Comparison of ENCODE assay signal across 1 cellular context in genomic region chr12:54358945-54359761, GRCh38.
TF ChIP-seq lines count a peak whose summit lies in the region.

No MANE protein-coding gene starts in this region.

TF ChIP-seq in HepG2, 621 proteins besides CTCF, POLR2A, EP300 and RAD21 (continued from another document and continues in another):
- TF ChIP-seq KDM2A (CRISPR knock-in tag; IDR thresholded peaks at IDR 0.05; ENCODE audit: borderline replicate concordance, low read depth) (peak; percentile 11; the same call in 1 of the 2 replicates), ZNF792 (CRISPR knock-in tag; IDR thresholded peaks at IDR 0.05) (0 out of 2 replicates have a peak, but pooled peaks have one; percentile 27), CHD2 (IDR thresholded peaks at IDR 0.05; ENCODE audit: low read depth, low read length) (0 out of 2 replicates have a peak, but pooled peaks have one; percentile 21), ZNF629 (CRISPR knock-in tag; conservative IDR thresholded peaks at IDR 0.05) (0 out of 2 replicates have a peak, but pooled peaks have one; percentile 17), ZBTB25 (CRISPR knock-in tag; IDR thresholded peaks at IDR 0.05) (no peak), SKIL (CRISPR knock-in tag; IDR thresholded peaks at IDR 0.05; ENCODE audit: borderline replicate concordance) (0 out of 2 replicates have a peak, but pooled peaks have one; percentile 5), CREB1 (IDR thresholded peaks at IDR 0.05) (peak; percentile 85), CREB1 (CRISPR knock-in tag; IDR thresholded peaks at IDR 0.05) (peak; percentile 87), AGO1 (IDR thresholded peaks at IDR 0.05; ENCODE audit: low read depth, low read length, poor library complexity, severe bottlenecking) (no peak), SP4 (CRISPR knock-in tag; IDR thresholded peaks at IDR 0.05) (no peak), MEIS1 (CRISPR knock-in tag; IDR thresholded peaks at IDR 0.05; ENCODE audit: borderline replicate concordance) (peak; percentile 85), ZNF501 (CRISPR knock-in tag; IDR thresholded peaks at IDR 0.05) (peak; percentile 51), RBM39 (IDR thresholded peaks at IDR 0.05; ENCODE audit: low read depth, low read length, poor library complexity, severe bottlenecking) (no peak), DMAP1 (CRISPR knock-in tag; IDR thresholded peaks at IDR 0.05) (peak; percentile 37; the same call in 1 of the 2 replicates), MTA1 (CRISPR knock-in tag; IDR thresholded peaks at IDR 0.05; ENCODE audit: borderline replicate concordance) (no peak), MED13 (CRISPR knock-in tag; IDR thresholded peaks at IDR 0.05) (no peak), ZNF256 (CRISPR knock-in tag; conservative IDR thresholded peaks at IDR 0.05) (no peak), PHF8 (CRISPR knock-in tag; IDR thresholded peaks at IDR 0.05) (peak; percentile 36; the same call in 1 of the 2 replicates), ZNF879 (CRISPR knock-in tag; IDR thresholded peaks at IDR 0.05) (no peak), RFXAP (CRISPR knock-in tag; IDR thresholded peaks at IDR 0.05; ENCODE audit: borderline replicate concordance) (peak; percentile 98)
- TF ChIP-seq, protein P1, sequence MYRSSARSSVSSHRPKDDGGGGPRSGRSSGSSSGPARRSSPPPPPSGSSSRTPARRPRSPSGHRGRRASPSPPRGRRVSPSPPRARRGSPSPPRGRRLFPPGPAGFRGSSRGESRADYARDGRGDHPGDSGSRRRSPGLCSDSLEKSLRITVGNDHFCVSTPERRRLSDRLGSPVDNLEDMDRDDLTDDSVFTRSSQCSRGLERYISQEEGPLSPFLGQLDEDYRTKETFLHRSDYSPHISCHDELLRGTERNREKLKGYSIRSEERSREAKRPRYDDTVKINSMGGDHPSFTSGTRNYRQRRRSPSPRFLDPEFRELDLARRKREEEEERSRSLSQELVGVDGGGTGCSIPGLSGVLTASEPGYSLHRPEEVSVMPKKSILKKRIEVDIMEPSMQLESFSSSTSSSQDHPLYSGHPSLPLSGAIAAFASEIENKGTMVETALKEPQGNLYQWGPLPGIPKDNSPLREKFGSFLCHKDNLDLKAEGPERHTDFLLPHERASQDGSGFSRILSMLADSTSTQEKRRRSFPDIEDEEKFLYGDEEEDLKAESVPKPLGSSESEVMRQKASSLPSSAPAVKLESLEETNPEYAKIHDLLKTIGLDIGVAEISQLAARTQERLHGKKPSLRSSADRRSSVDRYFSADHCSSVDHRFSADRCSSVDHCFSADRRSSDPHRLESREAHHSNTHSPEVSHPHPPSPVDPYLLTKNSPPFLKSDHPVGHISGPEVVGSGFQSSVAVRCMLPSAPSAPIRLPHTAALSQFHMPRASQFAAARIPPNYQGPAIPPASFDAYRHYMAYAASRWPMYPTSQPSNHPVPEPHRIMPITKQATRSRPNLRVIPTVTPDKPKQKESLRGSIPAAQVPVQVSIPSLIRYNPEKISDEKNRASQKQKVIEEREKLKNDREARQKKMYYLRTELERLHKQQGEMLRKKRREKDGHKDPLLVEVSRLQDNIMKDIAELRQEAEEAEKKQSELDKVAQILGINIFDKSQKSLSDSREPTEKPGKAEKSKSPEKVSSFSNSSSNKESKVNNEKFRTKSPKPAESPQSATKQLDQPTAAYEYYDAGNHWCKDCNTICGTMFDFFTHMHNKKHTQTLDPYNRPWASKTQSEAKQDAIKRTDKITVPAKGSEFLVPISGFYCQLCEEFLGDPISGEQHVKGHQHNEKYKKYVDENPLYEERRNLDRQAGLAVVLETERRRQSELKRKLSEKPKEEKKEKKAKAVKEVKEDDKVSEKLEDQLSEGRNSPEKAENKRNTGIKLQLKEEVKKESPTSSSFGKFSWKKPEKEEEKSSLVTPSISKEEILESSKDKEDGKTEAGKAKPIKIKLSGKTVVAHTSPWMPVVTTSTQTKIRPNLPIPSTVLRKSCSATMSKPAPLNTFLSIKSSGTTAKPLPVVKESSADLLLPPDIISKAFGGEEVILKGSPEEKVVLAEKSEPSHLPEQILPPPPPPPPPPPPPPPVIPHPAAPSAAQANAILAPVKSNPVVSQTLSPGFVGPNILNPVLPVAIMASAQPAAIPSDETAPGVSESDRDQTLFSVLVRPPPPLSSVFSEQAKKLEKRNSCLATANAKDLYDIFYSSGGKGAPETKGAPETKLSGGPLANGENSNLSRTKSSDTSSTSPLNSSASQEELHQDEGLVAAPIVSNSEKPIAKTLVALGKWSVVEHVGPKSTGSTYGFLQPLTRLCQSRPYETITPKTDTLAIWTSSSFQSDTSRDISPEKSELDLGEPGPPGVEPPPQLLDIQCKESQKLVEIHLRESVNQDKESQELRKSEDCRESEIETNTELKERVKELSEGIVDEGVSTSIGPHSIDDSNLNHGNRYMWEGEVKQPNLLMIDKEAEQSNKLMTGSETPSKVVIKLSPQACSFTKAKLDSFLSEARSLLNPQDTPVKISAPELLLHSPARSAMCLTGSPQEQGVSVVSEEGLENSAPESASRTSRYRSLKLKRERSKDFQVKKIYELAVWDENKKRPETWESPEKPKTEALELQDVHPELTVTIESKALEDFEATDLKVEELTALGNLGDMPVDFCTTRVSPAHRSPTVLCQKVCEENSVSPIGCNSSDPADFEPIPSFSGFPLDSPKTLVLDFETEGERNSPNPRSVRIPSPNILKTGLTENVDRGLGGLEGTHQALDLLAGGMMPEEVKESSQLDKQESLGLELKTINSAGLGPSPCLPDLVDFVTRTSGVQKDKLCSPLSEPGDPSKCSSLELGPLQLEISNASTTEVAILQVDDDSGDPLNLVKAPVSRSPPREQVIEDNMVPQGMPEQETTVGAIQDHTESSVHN (CRISPR knock-in tag; IDR thresholded peaks at IDR 0.05) = no peak
- TF ChIP-seq, protein P2, sequence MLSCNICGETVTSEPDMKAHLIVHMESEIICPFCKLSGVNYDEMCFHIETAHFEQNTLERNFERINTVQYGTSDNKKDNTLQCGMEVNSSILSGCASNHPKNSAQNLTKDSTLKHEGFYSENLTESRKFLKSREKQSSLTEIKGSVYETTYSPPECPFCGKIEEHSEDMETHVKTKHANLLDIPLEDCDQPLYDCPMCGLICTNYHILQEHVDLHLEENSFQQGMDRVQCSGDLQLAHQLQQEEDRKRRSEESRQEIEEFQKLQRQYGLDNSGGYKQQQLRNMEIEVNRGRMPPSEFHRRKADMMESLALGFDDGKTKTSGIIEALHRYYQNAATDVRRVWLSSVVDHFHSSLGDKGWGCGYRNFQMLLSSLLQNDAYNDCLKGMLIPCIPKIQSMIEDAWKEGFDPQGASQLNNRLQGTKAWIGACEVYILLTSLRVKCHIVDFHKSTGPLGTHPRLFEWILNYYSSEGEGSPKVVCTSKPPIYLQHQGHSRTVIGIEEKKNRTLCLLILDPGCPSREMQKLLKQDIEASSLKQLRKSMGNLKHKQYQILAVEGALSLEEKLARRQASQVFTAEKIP (CRISPR knock-in tag; IDR thresholded peaks at IDR 0.05; ENCODE audit: borderline replicate concordance) = no peak
- TF ChIP-seq, protein P3, sequence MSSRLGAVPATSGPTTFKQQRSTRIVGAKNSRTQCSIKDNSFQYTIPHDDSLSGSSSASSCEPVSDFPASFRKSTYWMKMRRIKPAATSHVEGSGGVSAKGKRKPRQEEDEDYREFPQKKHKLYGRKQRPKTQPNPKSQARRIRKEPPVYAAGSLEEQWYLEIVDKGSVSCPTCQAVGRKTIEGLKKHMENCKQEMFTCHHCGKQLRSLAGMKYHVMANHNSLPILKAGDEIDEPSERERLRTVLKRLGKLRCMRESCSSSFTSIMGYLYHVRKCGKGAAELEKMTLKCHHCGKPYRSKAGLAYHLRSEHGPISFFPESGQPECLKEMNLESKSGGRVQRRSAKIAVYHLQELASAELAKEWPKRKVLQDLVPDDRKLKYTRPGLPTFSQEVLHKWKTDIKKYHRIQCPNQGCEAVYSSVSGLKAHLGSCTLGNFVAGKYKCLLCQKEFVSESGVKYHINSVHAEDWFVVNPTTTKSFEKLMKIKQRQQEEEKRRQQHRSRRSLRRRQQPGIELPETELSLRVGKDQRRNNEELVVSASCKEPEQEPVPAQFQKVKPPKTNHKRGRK (CRISPR knock-in tag; IDR thresholded peaks at IDR 0.05) = 0 out of 2 replicates have a peak, but pooled peaks have one; percentile 26
- TF ChIP-seq, protein P4, sequence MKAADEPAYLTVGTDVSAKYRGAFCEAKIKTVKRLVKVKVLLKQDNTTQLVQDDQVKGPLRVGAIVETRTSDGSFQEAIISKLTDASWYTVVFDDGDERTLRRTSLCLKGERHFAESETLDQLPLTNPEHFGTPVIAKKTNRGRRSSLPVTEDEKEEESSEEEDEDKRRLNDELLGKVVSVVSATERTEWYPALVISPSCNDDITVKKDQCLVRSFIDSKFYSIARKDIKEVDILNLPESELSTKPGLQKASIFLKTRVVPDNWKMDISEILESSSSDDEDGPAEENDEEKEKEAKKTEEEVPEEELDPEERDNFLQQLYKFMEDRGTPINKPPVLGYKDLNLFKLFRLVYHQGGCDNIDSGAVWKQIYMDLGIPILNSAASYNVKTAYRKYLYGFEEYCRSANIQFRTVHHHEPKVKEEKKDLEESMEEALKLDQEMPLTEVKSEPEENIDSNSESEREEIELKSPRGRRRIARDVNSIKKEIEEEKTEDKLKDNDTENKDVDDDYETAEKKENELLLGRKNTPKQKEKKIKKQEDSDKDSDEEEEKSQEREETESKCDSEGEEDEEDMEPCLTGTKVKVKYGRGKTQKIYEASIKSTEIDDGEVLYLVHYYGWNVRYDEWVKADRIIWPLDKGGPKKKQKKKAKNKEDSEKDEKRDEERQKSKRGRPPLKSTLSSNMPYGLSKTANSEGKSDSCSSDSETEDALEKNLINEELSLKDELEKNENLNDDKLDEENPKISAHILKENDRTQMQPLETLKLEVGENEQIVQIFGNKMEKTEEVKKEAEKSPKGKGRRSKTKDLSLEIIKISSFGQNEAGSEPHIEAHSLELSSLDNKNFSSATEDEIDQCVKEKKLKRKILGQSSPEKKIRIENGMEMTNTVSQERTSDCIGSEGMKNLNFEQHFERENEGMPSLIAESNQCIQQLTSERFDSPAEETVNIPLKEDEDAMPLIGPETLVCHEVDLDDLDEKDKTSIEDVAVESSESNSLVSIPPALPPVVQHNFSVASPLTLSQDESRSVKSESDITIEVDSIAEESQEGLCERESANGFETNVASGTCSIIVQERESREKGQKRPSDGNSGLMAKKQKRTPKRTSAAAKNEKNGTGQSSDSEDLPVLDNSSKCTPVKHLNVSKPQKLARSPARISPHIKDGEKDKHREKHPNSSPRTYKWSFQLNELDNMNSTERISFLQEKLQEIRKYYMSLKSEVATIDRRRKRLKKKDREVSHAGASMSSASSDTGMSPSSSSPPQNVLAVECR (CRISPR knock-in tag; IDR thresholded peaks at IDR 0.05; ENCODE audit: borderline replicate concordance) = peak; percentile 65; the same call in 1 of the 2 replicates
- TF ChIP-seq, protein P5, sequence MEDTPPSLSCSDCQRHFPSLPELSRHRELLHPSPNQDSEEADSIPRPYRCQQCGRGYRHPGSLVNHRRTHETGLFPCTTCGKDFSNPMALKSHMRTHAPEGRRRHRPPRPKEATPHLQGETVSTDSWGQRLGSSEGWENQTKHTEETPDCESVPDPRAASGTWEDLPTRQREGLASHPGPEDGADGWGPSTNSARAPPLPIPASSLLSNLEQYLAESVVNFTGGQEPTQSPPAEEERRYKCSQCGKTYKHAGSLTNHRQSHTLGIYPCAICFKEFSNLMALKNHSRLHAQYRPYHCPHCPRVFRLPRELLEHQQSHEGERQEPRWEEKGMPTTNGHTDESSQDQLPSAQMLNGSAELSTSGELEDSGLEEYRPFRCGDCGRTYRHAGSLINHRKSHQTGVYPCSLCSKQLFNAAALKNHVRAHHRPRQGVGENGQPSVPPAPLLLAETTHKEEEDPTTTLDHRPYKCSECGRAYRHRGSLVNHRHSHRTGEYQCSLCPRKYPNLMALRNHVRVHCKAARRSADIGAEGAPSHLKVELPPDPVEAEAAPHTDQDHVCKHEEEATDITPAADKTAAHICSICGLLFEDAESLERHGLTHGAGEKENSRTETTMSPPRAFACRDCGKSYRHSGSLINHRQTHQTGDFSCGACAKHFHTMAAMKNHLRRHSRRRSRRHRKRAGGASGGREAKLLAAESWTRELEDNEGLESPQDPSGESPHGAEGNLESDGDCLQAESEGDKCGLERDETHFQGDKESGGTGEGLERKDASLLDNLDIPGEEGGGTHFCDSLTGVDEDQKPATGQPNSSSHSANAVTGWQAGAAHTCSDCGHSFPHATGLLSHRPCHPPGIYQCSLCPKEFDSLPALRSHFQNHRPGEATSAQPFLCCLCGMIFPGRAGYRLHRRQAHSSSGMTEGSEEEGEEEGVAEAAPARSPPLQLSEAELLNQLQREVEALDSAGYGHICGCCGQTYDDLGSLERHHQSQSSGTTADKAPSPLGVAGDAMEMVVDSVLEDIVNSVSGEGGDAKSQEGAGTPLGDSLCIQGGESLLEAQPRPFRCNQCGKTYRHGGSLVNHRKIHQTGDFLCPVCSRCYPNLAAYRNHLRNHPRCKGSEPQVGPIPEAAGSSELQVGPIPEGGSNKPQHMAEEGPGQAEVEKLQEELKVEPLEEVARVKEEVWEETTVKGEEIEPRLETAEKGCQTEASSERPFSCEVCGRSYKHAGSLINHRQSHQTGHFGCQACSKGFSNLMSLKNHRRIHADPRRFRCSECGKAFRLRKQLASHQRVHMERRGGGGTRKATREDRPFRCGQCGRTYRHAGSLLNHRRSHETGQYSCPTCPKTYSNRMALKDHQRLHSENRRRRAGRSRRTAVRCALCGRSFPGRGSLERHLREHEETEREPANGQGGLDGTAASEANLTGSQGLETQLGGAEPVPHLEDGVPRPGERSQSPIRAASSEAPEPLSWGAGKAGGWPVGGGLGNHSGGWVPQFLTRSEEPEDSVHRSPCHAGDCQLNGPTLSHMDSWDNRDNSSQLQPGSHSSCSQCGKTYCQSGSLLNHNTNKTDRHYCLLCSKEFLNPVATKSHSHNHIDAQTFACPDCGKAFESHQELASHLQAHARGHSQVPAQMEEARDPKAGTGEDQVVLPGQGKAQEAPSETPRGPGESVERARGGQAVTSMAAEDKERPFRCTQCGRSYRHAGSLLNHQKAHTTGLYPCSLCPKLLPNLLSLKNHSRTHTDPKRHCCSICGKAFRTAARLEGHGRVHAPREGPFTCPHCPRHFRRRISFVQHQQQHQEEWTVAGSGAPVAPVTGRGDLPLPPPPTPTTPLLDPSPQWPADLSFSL (CRISPR knock-in tag; IDR thresholded peaks at IDR 0.05) = no peak
